ENCODE assay signal across 12 cellular contexts in genomic region chr1:223837206-223837605, GRCh38. TPM values are rescaled to one million over a fixed set of nuclear protein-coding genes. Genes with fewer than 3 reads are reported as not detected.
DNase-seq lines count a peak whose midpoint lies in the region; ATAC-seq and TF ChIP-seq lines count a peak whose summit lies in the region.
"Had no signal": no experiment of that assay in that cellular context is flagged by ENCODE, and none has a peak within 500 bp of the region (broad histone marks: within the 10 kb centered on the region; RNA-seq: fewer than 3 reads in every experiment).

No MANE protein-coding gene starts in this region.

- H3K4me1 ChIP-seq in left ventricle myocardium inferior (peaks cover 97% of the 10 kb centered on the region), heart left ventricle (peaks cover 0 to 88% (median 60%) of the 10 kb centered on the region in 12 donors), testis (peaks cover 41% of the 10 kb centered on the region)

- H3K27me3 ChIP-seq in left ventricle myocardium inferior (ENCODE audit: low read depth) (no peaks in the 10 kb centered on the region), heart left ventricle (no peaks in the 10 kb centered on the region), testis (no peaks in the 10 kb centered on the region)
- H3K27me3 ChIP-seq: colonic mucosa, tibial nerve had no signal

- 28 to 38% (median 32%) methylated on average over 1 of the region's 1 CpG for WGBS in heart left ventricle, 4 donors
- 62 to 69% methylated on average over 1 of the region's 1 CpG for WGBS in testis, 2 donors

- H3K27ac ChIP-seq in left ventricle myocardium inferior (replicated peaks) (no peak overlapping the region), heart left ventricle (peak overlapping the region in 1 of 12 donors; percentile 7), testis (peak overlapping the region; percentile 54 to 64)
- H3K27ac ChIP-seq: colonic mucosa had no signal

- no peak overlapping the region for H3K4me3 ChIP-seq in left ventricle myocardium inferior
- no peak overlapping the region for H3K4me3 ChIP-seq in heart left ventricle
- no peak overlapping the region for H3K4me3 ChIP-seq in testis
- H3K4me3 ChIP-seq: colonic mucosa, tibial nerve had no signal

- DNase-seq in Right ventricle myocardium inferior (ENCODE audit: missing footprints) (no peak), left ventricle myocardium inferior (no peak), SK-N-DZ (ENCODE audit: low spot score) (peak; percentile 24), heart left ventricle (no peak), testis (no peak), putamen (ENCODE audit: low spot score) (no peak), GM10266 (ENCODE audit: extremely low spot score) (no peak), cortex of kidney (lab: John Stamatoyannopoulos, UW) (no peak)
- DNase-seq: activated naive CD8-positive, alpha-beta T cell treated with anti-CD3 and anti-CD28 coated beads, Interleukin-2, amount 50 U/mL, for 24 hours; colonic mucosa; NCI-H187 treated with DMSO at 0.1 percent for 48 hours had no signal

- ATAC-seq in Right ventricle myocardium inferior, result peak; percentile 26
- peak in 3 of 4 donors; percentile 38 to 47 (median 43) for ATAC-seq in heart left ventricle
- ATAC-seq: activated naive CD8-positive, alpha-beta T cell treated with anti-CD3 and anti-CD28 coated beads, Interleukin-2, amount 50 U/mL, for 24 hours had no signal

- intact Hi-C loops in Right ventricle myocardium inferior (cut with DNase I), result no loop called here
- intact Hi-C loops in left ventricle myocardium inferior (cut with micrococcal nuclease), result no loop called here
- intact Hi-C loops in heart left ventricle (cut with DNase I), result no loop called here
- intact Hi-C loops in testis (cut with DNase I; ENCODE audit: low total_unique reads), result no loop called here

- no peak for TF ChIP-seq POLR2A in heart left ventricle (IDR thresholded peaks at IDR 0.05)
- no peak for TF ChIP-seq POLR2A in testis (IDR thresholded peaks at IDR 0.05)

- TF ChIP-seq CTCF in left ventricle myocardium inferior (IDR thresholded peaks at IDR 0.05; ENCODE audit: borderline replicate concordance) (no peak), heart left ventricle (IDR thresholded peaks at IDR 0.05) (no peak), testis (IDR thresholded peaks at IDR 0.05) (no peak), GM10266 (IDR thresholded peaks at IDR 0.05; ENCODE audit: control insufficient read depth, insufficient read depth, low read depth, missing control alignments) (no peak)

- H3K9me3 ChIP-seq in left ventricle myocardium inferior (replicated peaks) (no peaks in the 10 kb centered on the region), heart left ventricle (no peaks in the 10 kb centered on the region), testis (no peaks in the 10 kb centered on the region)
- H3K9me3 ChIP-seq: colonic mucosa, tibial nerve had no signal

- H3K36me3 ChIP-seq in left ventricle myocardium inferior, result no peaks in the 10 kb centered on the region
- H3K36me3 ChIP-seq in heart left ventricle, result no peaks in the 10 kb centered on the region
- H3K36me3 ChIP-seq in testis (ENCODE audit: low read depth, missing control alignments), result no peaks in the 10 kb centered on the region
- H3K36me3 ChIP-seq: colonic mucosa, tibial nerve had no signal

RNA-seq across cellular contexts. Expression of gene TP53BP2, which starts 8.5 kb away (rescaled TPM):
- 18.7 TPM for total RNA-seq in Right ventricle myocardium inferior
- 19.0 TPM for total RNA-seq in left ventricle myocardium inferior
- polyA plus RNA-seq in SK-N-DZ (2014; cell fraction: cytosol; rRNA removed), result 51.7 and 52.8 TPM in 2 replicates
- polyA plus RNA-seq in SK-N-DZ (2014; cell fraction: nucleus; rRNA removed), result 36.7 and 42.5 TPM in 2 replicates
- total RNA-seq in heart left ventricle, result 10 to 100 TPM; 14.9 to 44.8 (median 23.4) TPM
- 10 to 100 TPM in 1 of 2 donors, 1 to 10 TPM in 1; 4.6 to 15.4 TPM for polyA plus RNA-seq in heart left ventricle
- total RNA-seq in testis, result 10 to 100 TPM; 64.3 to 99.3 TPM
- 29.6 TPM for polyA plus RNA-seq in testis (ENCODE audit: insufficient read depth, low read depth, low replicate concordance)
